1 cellular context compared by ENCODE assay signal in genomic region chr11:1882265-1883238, GRCh38.
TF ChIP-seq lines count a peak whose summit lies in the region.

No MANE protein-coding gene starts in this region.

TF ChIP-seq in K562, 482 proteins besides CTCF, POLR2A, EP300 and RAD21 (continues in another document):
- TF ChIP-seq, protein P1, sequence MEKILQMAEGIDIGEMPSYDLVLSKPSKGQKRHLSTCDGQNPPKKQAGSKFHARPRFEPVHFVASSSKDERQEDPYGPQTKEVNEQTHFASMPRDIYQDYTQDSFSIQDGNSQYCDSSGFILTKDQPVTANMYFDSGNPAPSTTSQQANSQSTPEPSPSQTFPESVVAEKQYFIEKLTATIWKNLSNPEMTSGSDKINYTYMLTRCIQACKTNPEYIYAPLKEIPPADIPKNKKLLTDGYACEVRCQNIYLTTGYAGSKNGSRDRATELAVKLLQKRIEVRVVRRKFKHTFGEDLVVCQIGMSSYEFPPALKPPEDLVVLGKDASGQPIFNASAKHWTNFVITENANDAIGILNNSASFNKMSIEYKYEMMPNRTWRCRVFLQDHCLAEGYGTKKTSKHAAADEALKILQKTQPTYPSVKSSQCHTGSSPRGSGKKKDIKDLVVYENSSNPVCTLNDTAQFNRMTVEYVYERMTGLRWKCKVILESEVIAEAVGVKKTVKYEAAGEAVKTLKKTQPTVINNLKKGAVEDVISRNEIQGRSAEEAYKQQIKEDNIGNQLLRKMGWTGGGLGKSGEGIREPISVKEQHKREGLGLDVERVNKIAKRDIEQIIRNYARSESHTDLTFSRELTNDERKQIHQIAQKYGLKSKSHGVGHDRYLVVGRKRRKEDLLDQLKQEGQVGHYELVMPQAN (IDR thresholded peaks at IDR 0.05; ENCODE audit: borderline replicate concordance) = no peak
- peak; percentile 98 for TF ChIP-seq SMC3 (conservative IDR thresholded peaks at IDR 0.05; ENCODE audit: insufficient read depth, low read depth, low read length)
- no peak for TF ChIP-seq FOS (IDR thresholded peaks at IDR 0.05; ENCODE audit: extremely low read depth, insufficient read length)
- TF ChIP-seq HCFC1 (IDR thresholded peaks at IDR 0.05; ENCODE audit: low read depth, low read length) = no peak
- no peak for TF ChIP-seq MAX (CRISPR knock-in tag; IDR thresholded peaks at IDR 0.05)
- TF ChIP-seq, protein P2, sequence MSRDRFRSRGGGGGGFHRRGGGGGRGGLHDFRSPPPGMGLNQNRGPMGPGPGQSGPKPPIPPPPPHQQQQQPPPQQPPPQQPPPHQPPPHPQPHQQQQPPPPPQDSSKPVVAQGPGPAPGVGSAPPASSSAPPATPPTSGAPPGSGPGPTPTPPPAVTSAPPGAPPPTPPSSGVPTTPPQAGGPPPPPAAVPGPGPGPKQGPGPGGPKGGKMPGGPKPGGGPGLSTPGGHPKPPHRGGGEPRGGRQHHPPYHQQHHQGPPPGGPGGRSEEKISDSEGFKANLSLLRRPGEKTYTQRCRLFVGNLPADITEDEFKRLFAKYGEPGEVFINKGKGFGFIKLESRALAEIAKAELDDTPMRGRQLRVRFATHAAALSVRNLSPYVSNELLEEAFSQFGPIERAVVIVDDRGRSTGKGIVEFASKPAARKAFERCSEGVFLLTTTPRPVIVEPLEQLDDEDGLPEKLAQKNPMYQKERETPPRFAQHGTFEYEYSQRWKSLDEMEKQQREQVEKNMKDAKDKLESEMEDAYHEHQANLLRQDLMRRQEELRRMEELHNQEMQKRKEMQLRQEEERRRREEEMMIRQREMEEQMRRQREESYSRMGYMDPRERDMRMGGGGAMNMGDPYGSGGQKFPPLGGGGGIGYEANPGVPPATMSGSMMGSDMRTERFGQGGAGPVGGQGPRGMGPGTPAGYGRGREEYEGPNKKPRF (IDR thresholded peaks at IDR 0.05; ENCODE audit: low read depth, low read length) = no peak
- no peak for TF ChIP-seq EP400 (IDR thresholded peaks at IDR 0.05)
- no peak for TF ChIP-seq DIDO1 (tag; IDR thresholded peaks at IDR 0.05; ENCODE audit: low read depth)
- TF ChIP-seq, protein P3, sequence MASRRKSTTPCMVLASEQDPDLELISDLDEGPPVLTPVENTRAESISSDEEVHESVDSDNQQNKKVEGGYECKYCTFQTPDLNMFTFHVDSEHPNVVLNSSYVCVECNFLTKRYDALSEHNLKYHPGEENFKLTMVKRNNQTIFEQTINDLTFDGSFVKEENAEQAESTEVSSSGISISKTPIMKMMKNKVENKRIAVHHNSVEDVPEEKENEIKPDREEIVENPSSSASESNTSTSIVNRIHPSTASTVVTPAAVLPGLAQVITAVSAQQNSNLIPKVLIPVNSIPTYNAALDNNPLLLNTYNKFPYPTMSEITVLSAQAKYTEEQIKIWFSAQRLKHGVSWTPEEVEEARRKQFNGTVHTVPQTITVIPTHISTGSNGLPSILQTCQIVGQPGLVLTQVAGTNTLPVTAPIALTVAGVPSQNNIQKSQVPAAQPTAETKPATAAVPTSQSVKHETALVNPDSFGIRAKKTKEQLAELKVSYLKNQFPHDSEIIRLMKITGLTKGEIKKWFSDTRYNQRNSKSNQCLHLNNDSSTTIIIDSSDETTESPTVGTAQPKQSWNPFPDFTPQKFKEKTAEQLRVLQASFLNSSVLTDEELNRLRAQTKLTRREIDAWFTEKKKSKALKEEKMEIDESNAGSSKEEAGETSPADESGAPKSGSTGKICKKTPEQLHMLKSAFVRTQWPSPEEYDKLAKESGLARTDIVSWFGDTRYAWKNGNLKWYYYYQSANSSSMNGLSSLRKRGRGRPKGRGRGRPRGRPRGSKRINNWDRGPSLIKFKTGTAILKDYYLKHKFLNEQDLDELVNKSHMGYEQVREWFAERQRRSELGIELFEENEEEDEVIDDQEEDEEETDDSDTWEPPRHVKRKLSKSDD (conservative IDR thresholded peaks at IDR 0.05; ENCODE audit: low read length) = no peak
- TF ChIP-seq ARID2 (IDR thresholded peaks at IDR 0.05) = 0 out of 2 replicates have a peak, but pooled peaks have one; percentile 56
- TF ChIP-seq TAF15 (IDR thresholded peaks at IDR 0.05; ENCODE audit: low read depth, low read length) = no peak
- no peak for TF ChIP-seq NFATC3 (IDR thresholded peaks at IDR 0.05)
- TF ChIP-seq, protein P4, sequence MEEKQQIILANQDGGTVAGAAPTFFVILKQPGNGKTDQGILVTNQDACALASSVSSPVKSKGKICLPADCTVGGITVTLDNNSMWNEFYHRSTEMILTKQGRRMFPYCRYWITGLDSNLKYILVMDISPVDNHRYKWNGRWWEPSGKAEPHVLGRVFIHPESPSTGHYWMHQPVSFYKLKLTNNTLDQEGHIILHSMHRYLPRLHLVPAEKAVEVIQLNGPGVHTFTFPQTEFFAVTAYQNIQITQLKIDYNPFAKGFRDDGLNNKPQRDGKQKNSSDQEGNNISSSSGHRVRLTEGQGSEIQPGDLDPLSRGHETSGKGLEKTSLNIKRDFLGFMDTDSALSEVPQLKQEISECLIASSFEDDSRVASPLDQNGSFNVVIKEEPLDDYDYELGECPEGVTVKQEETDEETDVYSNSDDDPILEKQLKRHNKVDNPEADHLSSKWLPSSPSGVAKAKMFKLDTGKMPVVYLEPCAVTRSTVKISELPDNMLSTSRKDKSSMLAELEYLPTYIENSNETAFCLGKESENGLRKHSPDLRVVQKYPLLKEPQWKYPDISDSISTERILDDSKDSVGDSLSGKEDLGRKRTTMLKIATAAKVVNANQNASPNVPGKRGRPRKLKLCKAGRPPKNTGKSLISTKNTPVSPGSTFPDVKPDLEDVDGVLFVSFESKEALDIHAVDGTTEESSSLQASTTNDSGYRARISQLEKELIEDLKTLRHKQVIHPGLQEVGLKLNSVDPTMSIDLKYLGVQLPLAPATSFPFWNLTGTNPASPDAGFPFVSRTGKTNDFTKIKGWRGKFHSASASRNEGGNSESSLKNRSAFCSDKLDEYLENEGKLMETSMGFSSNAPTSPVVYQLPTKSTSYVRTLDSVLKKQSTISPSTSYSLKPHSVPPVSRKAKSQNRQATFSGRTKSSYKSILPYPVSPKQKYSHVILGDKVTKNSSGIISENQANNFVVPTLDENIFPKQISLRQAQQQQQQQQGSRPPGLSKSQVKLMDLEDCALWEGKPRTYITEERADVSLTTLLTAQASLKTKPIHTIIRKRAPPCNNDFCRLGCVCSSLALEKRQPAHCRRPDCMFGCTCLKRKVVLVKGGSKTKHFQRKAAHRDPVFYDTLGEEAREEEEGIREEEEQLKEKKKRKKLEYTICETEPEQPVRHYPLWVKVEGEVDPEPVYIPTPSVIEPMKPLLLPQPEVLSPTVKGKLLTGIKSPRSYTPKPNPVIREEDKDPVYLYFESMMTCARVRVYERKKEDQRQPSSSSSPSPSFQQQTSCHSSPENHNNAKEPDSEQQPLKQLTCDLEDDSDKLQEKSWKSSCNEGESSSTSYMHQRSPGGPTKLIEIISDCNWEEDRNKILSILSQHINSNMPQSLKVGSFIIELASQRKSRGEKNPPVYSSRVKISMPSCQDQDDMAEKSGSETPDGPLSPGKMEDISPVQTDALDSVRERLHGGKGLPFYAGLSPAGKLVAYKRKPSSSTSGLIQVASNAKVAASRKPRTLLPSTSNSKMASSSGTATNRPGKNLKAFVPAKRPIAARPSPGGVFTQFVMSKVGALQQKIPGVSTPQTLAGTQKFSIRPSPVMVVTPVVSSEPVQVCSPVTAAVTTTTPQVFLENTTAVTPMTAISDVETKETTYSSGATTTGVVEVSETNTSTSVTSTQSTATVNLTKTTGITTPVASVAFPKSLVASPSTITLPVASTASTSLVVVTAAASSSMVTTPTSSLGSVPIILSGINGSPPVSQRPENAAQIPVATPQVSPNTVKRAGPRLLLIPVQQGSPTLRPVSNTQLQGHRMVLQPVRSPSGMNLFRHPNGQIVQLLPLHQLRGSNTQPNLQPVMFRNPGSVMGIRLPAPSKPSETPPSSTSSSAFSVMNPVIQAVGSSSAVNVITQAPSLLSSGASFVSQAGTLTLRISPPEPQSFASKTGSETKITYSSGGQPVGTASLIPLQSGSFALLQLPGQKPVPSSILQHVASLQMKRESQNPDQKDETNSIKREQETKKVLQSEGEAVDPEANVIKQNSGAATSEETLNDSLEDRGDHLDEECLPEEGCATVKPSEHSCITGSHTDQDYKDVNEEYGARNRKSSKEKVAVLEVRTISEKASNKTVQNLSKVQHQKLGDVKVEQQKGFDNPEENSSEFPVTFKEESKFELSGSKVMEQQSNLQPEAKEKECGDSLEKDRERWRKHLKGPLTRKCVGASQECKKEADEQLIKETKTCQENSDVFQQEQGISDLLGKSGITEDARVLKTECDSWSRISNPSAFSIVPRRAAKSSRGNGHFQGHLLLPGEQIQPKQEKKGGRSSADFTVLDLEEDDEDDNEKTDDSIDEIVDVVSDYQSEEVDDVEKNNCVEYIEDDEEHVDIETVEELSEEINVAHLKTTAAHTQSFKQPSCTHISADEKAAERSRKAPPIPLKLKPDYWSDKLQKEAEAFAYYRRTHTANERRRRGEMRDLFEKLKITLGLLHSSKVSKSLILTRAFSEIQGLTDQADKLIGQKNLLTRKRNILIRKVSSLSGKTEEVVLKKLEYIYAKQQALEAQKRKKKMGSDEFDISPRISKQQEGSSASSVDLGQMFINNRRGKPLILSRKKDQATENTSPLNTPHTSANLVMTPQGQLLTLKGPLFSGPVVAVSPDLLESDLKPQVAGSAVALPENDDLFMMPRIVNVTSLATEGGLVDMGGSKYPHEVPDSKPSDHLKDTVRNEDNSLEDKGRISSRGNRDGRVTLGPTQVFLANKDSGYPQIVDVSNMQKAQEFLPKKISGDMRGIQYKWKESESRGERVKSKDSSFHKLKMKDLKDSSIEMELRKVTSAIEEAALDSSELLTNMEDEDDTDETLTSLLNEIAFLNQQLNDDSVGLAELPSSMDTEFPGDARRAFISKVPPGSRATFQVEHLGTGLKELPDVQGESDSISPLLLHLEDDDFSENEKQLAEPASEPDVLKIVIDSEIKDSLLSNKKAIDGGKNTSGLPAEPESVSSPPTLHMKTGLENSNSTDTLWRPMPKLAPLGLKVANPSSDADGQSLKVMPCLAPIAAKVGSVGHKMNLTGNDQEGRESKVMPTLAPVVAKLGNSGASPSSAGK (IDR thresholded peaks at IDR 0.05) = no peak
- TF ChIP-seq, protein P5, sequence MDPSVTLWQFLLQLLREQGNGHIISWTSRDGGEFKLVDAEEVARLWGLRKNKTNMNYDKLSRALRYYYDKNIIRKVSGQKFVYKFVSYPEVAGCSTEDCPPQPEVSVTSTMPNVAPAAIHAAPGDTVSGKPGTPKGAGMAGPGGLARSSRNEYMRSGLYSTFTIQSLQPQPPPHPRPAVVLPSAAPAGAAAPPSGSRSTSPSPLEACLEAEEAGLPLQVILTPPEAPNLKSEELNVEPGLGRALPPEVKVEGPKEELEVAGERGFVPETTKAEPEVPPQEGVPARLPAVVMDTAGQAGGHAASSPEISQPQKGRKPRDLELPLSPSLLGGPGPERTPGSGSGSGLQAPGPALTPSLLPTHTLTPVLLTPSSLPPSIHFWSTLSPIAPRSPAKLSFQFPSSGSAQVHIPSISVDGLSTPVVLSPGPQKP (CRISPR knock-in tag; IDR thresholded peaks at IDR 0.05) = no peak
- no peak for TF ChIP-seq ZNF76 (CRISPR knock-in tag; IDR thresholded peaks at IDR 0.05; ENCODE audit: borderline replicate concordance)
- TF ChIP-seq, protein P6, sequence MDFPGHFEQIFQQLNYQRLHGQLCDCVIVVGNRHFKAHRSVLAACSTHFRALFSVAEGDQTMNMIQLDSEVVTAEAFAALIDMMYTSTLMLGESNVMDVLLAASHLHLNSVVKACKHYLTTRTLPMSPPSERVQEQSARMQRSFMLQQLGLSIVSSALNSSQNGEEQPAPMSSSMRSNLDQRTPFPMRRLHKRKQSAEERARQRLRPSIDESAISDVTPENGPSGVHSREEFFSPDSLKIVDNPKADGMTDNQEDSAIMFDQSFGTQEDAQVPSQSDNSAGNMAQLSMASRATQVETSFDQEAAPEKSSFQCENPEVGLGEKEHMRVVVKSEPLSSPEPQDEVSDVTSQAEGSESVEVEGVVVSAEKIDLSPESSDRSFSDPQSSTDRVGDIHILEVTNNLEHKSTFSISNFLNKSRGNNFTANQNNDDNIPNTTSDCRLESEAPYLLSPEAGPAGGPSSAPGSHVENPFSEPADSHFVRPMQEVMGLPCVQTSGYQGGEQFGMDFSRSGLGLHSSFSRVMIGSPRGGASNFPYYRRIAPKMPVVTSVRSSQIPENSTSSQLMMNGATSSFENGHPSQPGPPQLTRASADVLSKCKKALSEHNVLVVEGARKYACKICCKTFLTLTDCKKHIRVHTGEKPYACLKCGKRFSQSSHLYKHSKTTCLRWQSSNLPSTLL (IDR thresholded peaks at IDR 0.05) = no peak
- TF ChIP-seq MIER1 (IDR thresholded peaks at IDR 0.05; ENCODE audit: low read depth) = no peak
- no peak for TF ChIP-seq TAL1 (IDR thresholded peaks at IDR 0.05)
- TF ChIP-seq, protein P7, sequence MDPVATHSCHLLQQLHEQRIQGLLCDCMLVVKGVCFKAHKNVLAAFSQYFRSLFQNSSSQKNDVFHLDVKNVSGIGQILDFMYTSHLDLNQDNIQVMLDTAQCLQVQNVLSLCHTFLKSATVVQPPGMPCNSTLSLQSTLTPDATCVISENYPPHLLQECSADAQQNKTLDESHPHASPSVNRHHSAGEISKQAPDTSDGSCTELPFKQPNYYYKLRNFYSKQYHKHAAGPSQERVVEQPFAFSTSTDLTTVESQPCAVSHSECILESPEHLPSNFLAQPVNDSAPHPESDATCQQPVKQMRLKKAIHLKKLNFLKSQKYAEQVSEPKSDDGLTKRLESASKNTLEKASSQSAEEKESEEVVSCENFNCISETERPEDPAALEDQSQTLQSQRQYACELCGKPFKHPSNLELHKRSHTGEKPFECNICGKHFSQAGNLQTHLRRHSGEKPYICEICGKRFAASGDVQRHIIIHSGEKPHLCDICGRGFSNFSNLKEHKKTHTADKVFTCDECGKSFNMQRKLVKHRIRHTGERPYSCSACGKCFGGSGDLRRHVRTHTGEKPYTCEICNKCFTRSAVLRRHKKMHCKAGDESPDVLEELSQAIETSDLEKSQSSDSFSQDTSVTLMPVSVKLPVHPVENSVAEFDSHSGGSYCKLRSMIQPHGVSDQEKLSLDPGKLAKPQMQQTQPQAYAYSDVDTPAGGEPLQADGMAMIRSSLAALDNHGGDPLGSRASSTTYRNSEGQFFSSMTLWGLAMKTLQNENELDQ (CRISPR knock-in tag; IDR thresholded peaks at IDR 0.05; ENCODE audit: borderline replicate concordance) = no peak
- TF ChIP-seq TGIF2 (CRISPR knock-in tag; IDR thresholded peaks at IDR 0.05) = no peak
- TF ChIP-seq CBX1 (IDR thresholded peaks at IDR 0.05; ENCODE audit: low read depth) = no peak
- TF ChIP-seq POLR2AphosphoS5 (IDR thresholded peaks at IDR 0.05; ENCODE audit: control insufficient read depth, insufficient read depth, low read depth, low read length) = no peak
- TF ChIP-seq ZNF551 (CRISPR knock-in tag; IDR thresholded peaks at IDR 0.05) = no peak
- no peak for TF ChIP-seq MITF (IDR thresholded peaks at IDR 0.05)
- 0 out of 2 replicates have a peak, but pooled peaks have one; percentile 14 for TF ChIP-seq ZBTB7A (IDR thresholded peaks at IDR 0.05; ENCODE audit: borderline replicate concordance, control insufficient read depth, low read depth, low read length)
